8 cellular contexts compared by ENCODE assay signal in genomic region chr14:35405304-35405996, GRCh38. TPM values are rescaled to one million over a fixed set of nuclear protein-coding genes. Genes with fewer than 3 reads are reported as not detected.
A peak's percentile ranks its signal among the peaks of the same experiment; 100 is the strongest.
DNase-seq lines count a peak whose midpoint lies in the region; ATAC-seq and TF ChIP-seq lines count a peak whose summit lies in the region.

No MANE protein-coding gene starts in this region.

- H3K36me3 ChIP-seq in Peyer's patch, result peaks cover 5 to 32% (median 8%) of the 10 kb centered on the region in 3 donors

- no peak for ATAC-seq in GM21717 (IDR thresholded peaks at IDR 0.05; ENCODE audit: unreplicated experiment)

- H3K27me3 Mint-ChIP-seq in neural crest cell (ENCODE audit: low read depth), result no peaks in the 10 kb centered on the region

- H3K4me1 ChIP-seq in Peyer's patch, result peaks cover 5 to 30% (median 19%) of the 10 kb centered on the region in 4 donors

- H3K27ac Mint-ChIP-seq in neural crest cell (ENCODE audit: unreplicated experiment), result no peak overlapping the region

- no peaks in the 10 kb centered on the region for H3K27me3 ChIP-seq in Peyer's patch

- DNase-seq in GM12865 (ENCODE audit: low read depth) (peak; percentile 35), Peyer's patch (peak in 2 of 3 donors; percentile 51 to 68), epithelial cell of proximal tubule (ENCODE audit: low read depth) (no peak), neural crest cell (ENCODE audit: low read depth, low spot score) (no peak), cerebellar nuclear complex (lab: John Stamatoyannopoulos, UW) (no peak)
- no peak for DNase-seq in central memory CD4-positive, alpha-beta T cell
- no peak for DNase-seq in activated CD4-positive, alpha-beta T cell treated with anti-CD3 and anti-CD28 coated beads for 48 hours

- peak overlapping the region; percentile 100 for H3K27ac ChIP-seq in Peyer's patch

- TF ChIP-seq CTCF in GM12865 (IDR thresholded peaks at IDR 0.05; ENCODE audit: insufficient read depth, low read depth, low read length, missing control alignments), result no peak
- TF ChIP-seq CTCF in Peyer's patch (IDR thresholded peaks at IDR 0.05), result no peak
- TF ChIP-seq CTCF in epithelial cell of proximal tubule (conservative IDR thresholded peaks at IDR 0.05; ENCODE audit: low read depth, low read length), result no peak
- TF ChIP-seq CTCF in neural crest cell (conservative IDR thresholded peaks at IDR 0.05), result no peak

- peaks cover 22% of the 10 kb centered on the region for H3K4me1 Mint-ChIP-seq in neural crest cell

- H3K4me3 ChIP-seq in GM12865 (ENCODE audit: low read depth, low read length), result peak overlapping the region; percentile 79
- peak overlapping the region; percentile 94 to 100 (median 98) for H3K4me3 ChIP-seq in Peyer's patch
- peak overlapping the region; percentile 89 for H3K4me3 ChIP-seq in epithelial cell of proximal tubule (ENCODE audit: low read depth, low read length)

- no peaks in the 10 kb centered on the region for H3K9me3 ChIP-seq in Peyer's patch

- peak overlapping the region; percentile 97 for H3K4me3 Mint-ChIP-seq in neural crest cell

- no peaks in the 10 kb centered on the region for H3K9me3 Mint-ChIP-seq in neural crest cell

- no peak for TF ChIP-seq POLR2A in Peyer's patch (IDR thresholded peaks at IDR 0.05)

- no peaks in the 10 kb centered on the region for H3K36me3 Mint-ChIP-seq in neural crest cell (ENCODE audit: low read depth)

RNA-seq across cellular contexts. Expression of gene NFKBIA, which starts 0.9 kb away (rescaled TPM):
- total RNA-seq in Peyer's patch (100 to 1,000 TPM; 210 to 873 (median 358) TPM), epithelial cell of proximal tubule (154 and 203 TPM in 2 replicates), neural crest cell (30.3 and 31.2 TPM in 2 replicates)

Comparison
In these comparisons a context has a peak if more than half of its experiments do, and no peak if none do; other contexts are left out.
1. DNase-seq: peak in GM12865 (single experiment) and Peyer's patch (2 of 3); none in epithelial cell of proximal tubule (single experiment), neural crest cell (single experiment), central memory CD4-positive, alpha-beta T cell (single experiment), cerebellar nuclear complex (0 of 2) and activated CD4-positive, alpha-beta T cell treated with anti-CD3 and anti-CD28 coated beads for 48 hours (single experiment).
2. Peak in every context shown above with its lines, with median percentiles within 50 percentile points of each other: H3K4me3 ChIP-seq.